24 cellular contexts compared by ENCODE assay signal in genomic region chr3:191944835-191945234, GRCh38.
"Had no signal": no experiment of that assay in that cellular context is flagged by ENCODE, and none has a peak within 500 bp of the region (broad histone marks: within the 10 kb centered on the region; RNA-seq: fewer than 3 reads in every experiment).

No MANE protein-coding gene starts in this region.

- H3K27ac ChIP-seq: cardiac muscle cell, colonic mucosa, gastrocnemius medialis, hepatocyte, left ventricle myocardium inferior, stomach, thyroid gland, upper lobe of left lung had no signal

- H3K27me3 ChIP-seq: cardiac muscle cell, colonic mucosa, gastrocnemius medialis, hepatocyte, stomach, thyroid gland, upper lobe of left lung had no signal

- H3K9me3 ChIP-seq: colonic mucosa, gastrocnemius medialis, left ventricle myocardium inferior, mucosa of descending colon, stomach, thyroid gland, upper lobe of left lung had no signal

- H3K36me3 ChIP-seq: cardiac muscle cell, colonic mucosa, gastrocnemius medialis, left ventricle myocardium inferior, stomach, thyroid gland, upper lobe of left lung had no signal

- ATAC-seq: activated CD4-positive, alpha-beta T cell treated with anti-CD3 and anti-CD28 coated beads for 36 hours; effector memory CD8-positive, alpha-beta T cell; gastrocnemius medialis; mucosa of descending colon; natural killer cell treated with Interleukin-12 subunit alpha and Interleukin-12 subunit beta and Interleukin-15 and Interleukin-18, amount 100 ng/mL, for 72 hours; right cardiac atrium; stimulated activated naive B cell treated with anti-CD40 and anti-IgM and Interleukin-4, amounts not matched to agents 10 μg/mL and 1 μg/mL and 100 μg/mL, for 72 hours had no signal

- DNase-seq: activated CD4-positive, alpha-beta T cell treated with anti-CD3 and anti-CD28 coated beads for 36 hours; activated CD4-positive, CD25-positive, alpha-beta regulatory T cell; activated effector memory CD4-positive, alpha-beta T cell treated with Interleukin-2 at 50 U/mL for 16 hours; activated naive CD4-positive, alpha-beta T cell treated with Interleukin-2 at 50 U/mL for 16 hours; aorta; cerebellar nuclear complex; colonic mucosa; effector memory CD8-positive, alpha-beta T cell; erythroblast; gastrocnemius medialis; islet precursor cell; left ventricle myocardium inferior; mucosa of descending colon; right cardiac atrium; stimulated activated CD4-positive, alpha-beta T cell treated with anti-CD3 and anti-CD28 coated beads, Interleukin-15, amount 100 ng/mL, for 24 hours; stimulated activated CD4-positive, alpha-beta T cell treated with anti-CD3 and anti-CD28 coated beads, Interleukin-2, amount 100 ng/mL, for 24 hours; stimulated activated naive B cell treated with anti-CD40 and anti-IgM and Interleukin-4, amounts not matched to agents 10 μg/mL and 1 μg/mL and 100 μg/mL, for 72 hours; stomach; thyroid gland; upper lobe of left lung had no signal

- H3K4me3 ChIP-seq: cardiac muscle cell, colonic mucosa, gastrocnemius medialis, hepatocyte, left ventricle myocardium inferior, lung, mucosa of descending colon, stomach, thyroid gland, upper lobe of left lung had no signal
